Comparison of ENCODE assay signal across 13 cellular contexts in the genomic region with DNA sequence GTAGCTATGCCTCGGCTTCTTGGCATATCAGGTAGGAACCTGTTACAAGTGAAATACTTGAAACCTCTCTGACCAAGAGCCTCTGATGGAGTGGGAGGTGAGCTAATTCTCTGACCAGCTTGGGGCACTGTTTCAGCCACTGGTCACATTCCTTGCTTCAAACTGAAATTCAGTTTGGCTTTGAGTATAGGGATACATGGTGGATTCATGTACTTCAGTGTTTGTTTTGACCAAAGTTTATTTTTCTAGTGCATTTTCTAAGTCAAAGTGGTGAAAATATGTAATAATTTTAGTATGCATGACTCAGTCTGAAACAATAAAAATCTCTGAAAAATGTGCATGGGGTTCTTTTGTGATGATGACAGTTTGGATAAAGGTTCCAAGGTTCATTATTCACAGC. TPM values are rescaled to one million over a fixed set of nuclear protein-coding genes. Genes with fewer than 3 reads are reported as not detected.
DNase-seq lines count a peak whose midpoint lies in the region; ATAC-seq and TF ChIP-seq lines count a peak whose summit lies in the region.
"Had no signal": no experiment of that assay in that cellular context is flagged by ENCODE, and none has a peak within 500 bp of the region (broad histone marks: within the 10 kb centered on the region; RNA-seq: fewer than 3 reads in every experiment).

No MANE protein-coding gene starts in this region.

- peak overlapping the region in 6 of 8 donors; percentile 19 to 81 (median 67) for H3K27ac Mint-ChIP-seq in CD8-positive, alpha-beta memory T cell
- peak overlapping the region; percentile 60 for H3K27ac Mint-ChIP-seq in endodermal cell
- H3K27ac Mint-ChIP-seq: T-helper 2 cell treated with Interferon-gamma antibody and Interleukin-4, amounts not matched to agents 5 μg/mL and 100 μg/mL, for 36 hours had no signal

- no peak overlapping the region for H3K4me3 ChIP-seq in CD8-positive, alpha-beta memory T cell (ENCODE audit: low read length)
- H3K4me3 ChIP-seq in MG63, result no peak overlapping the region
- no peak overlapping the region for H3K4me3 ChIP-seq in endodermal cell (ENCODE audit: low read length)
- H3K4me3 ChIP-seq: HAP-1, prostate gland, uterus had no signal

- no peaks in the 10 kb centered on the region for H3K9me3 Mint-ChIP-seq in CD8-positive, alpha-beta memory T cell
- no peaks in the 10 kb centered on the region for H3K9me3 Mint-ChIP-seq in endodermal cell
- H3K9me3 Mint-ChIP-seq: T-helper 2 cell treated with Interferon-gamma antibody and Interleukin-4, amounts not matched to agents 5 μg/mL and 100 μg/mL, for 36 hours had no signal

- H3K9me3 ChIP-seq in CD8-positive, alpha-beta memory T cell (ENCODE audit: low read length), result no peaks in the 10 kb centered on the region
- no peaks in the 10 kb centered on the region for H3K9me3 ChIP-seq in MG63
- no peaks in the 10 kb centered on the region for H3K9me3 ChIP-seq in endodermal cell (ENCODE audit: control insufficient read depth, low read length)
- H3K9me3 ChIP-seq: HAP-1, prostate gland, uterus had no signal

- H3K27me3 Mint-ChIP-seq in CD8-positive, alpha-beta memory T cell, result no peaks in the 10 kb centered on the region
- no peaks in the 10 kb centered on the region for H3K27me3 Mint-ChIP-seq in endodermal cell (ENCODE audit: insufficient read depth)

- POLR2A ChIA-PET in CD8-positive, alpha-beta memory T cell (lab: Charles Lee), result interaction anchor here (0.6 kb wide), 1 partner anchor 39 kb away, joined by 3 read pairs; no protein-coding TSS in a partner anchor

- TF ChIP-seq CTCF in endodermal cell (conservative IDR thresholded peaks at IDR 0.05), result no peak

- peaks cover 8% of the 10 kb centered on the region for H3K4me1 ChIP-seq in CD8-positive, alpha-beta memory T cell (ENCODE audit: insufficient read depth, low read length)
- peaks cover 14% of the 10 kb centered on the region for H3K4me1 ChIP-seq in endodermal cell (ENCODE audit: control insufficient read depth, insufficient read depth, low read length)
- H3K4me1 ChIP-seq: HAP-1, prostate gland, uterus had no signal

- no peak overlapping the region for H3K4me3 Mint-ChIP-seq in CD8-positive, alpha-beta memory T cell
- H3K4me3 Mint-ChIP-seq in endodermal cell, result no peak overlapping the region
- H3K4me3 Mint-ChIP-seq: T-helper 2 cell treated with Interferon-gamma antibody and Interleukin-4, amounts not matched to agents 5 μg/mL and 100 μg/mL, for 36 hours had no signal

- CTCF ChIA-PET in CD8-positive, alpha-beta memory T cell (lab: Charles Lee), result no interaction called here

- H3K27me3 ChIP-seq in CD8-positive, alpha-beta memory T cell (ENCODE audit: insufficient read depth, low read length, poor library complexity, severe bottlenecking), result no peaks in the 10 kb centered on the region
- H3K27me3 ChIP-seq in MG63 (no peaks in the 10 kb centered on the region), endodermal cell (ENCODE audit: control insufficient read depth, insufficient read depth, low read length, poor library complexity, severe bottlenecking) (no peaks in the 10 kb centered on the region)
- H3K27me3 ChIP-seq: uterus had no signal

- peaks cover 55% of the 10 kb centered on the region for H3K36me3 ChIP-seq in CD8-positive, alpha-beta memory T cell (ENCODE audit: insufficient read depth, low read length)
- H3K36me3 ChIP-seq in MG63, result peaks cover 83% of the 10 kb centered on the region
- peaks cover 95% of the 10 kb centered on the region for H3K36me3 ChIP-seq in endodermal cell (ENCODE audit: control insufficient read depth, insufficient read depth, low read length)
- H3K36me3 ChIP-seq: uterus had no signal

- 96% methylated on average over 1 of the region's 1 CpG; no CpG with 5 or more reads in 1 of the 2 experiments for WGBS in endodermal cell (ENCODE audit: insufficient coverage in 1 of 2, insufficient read length in 1 of 2), 2 experiments

- DNase-seq in CD8-positive, alpha-beta memory T cell, result no peak
- DNase-seq in MG63 (peak; percentile 53), endodermal cell (no peak), non-pigmented ciliary epithelial cell (ENCODE audit: low read depth) (peak; percentile 50), midbrain (lab: John Stamatoyannopoulos, UW) (no peak), amygdala (lab: John Stamatoyannopoulos, UW) (no peak), T1000 (lab: John Stamatoyannopoulos, UW) (no peak)
- DNase-seq: NCI-H1092 treated with DMSO at 0.1 percent for 48 hours, uterus had no signal

- H3K36me3 Mint-ChIP-seq in CD8-positive, alpha-beta memory T cell, result peaks cover 6 to 91% (median 31%) of the 10 kb centered on the region in 3 donors
- H3K36me3 Mint-ChIP-seq in endodermal cell (ENCODE audit: low read depth), result peaks cover 70% of the 10 kb centered on the region

- no peak overlapping the region for H3K9ac ChIP-seq in endodermal cell (ENCODE audit: extremely low read depth, low read length, poor library complexity, severe bottlenecking)

- H3K4me1 Mint-ChIP-seq in CD8-positive, alpha-beta memory T cell, result peaks cover 31 to 70% (median 45%) of the 10 kb centered on the region in 3 donors
- H3K4me1 Mint-ChIP-seq in endodermal cell, result peaks cover 19% of the 10 kb centered on the region

- no peak for ATAC-seq in HG03280 (IDR thresholded peaks at IDR 0.05; ENCODE audit: unreplicated experiment)

- no peak overlapping the region for H3K27ac ChIP-seq in CD8-positive, alpha-beta memory T cell (ENCODE audit: low read depth, low read length)
- H3K27ac ChIP-seq in endodermal cell (ENCODE audit: low read depth, low read length), result no peak overlapping the region
- H3K27ac ChIP-seq: prostate gland had no signal

RNA-seq across cellular contexts. Expression of a gene that starts 18.6 kb away (rescaled TPM):
- 10 to 100 TPM; 29.3 to 31.6 TPM for total RNA-seq in CD8-positive, alpha-beta memory T cell
- 15.9 TPM for polyA plus RNA-seq in CD8-positive, alpha-beta memory T cell
- 5.8 and 12.9 TPM in 2 replicates for total RNA-seq in MG63 (2014; rRNA removed; shearing (Covaris generic); ENCODE audit: low replicate concordance)
- 10 to 100 TPM; 18.3 to 19.4 TPM for total RNA-seq in endodermal cell
- polyA plus RNA-seq in endodermal cell (2013, experiment 1 of 2), result 8.7 TPM
- 7.1 TPM for polyA plus RNA-seq in endodermal cell (2013, experiment 2 of 2)

RNA-seq across cellular contexts. Expression of a gene that starts 27.6 kb away (rescaled TPM):
- 10 to 100 TPM; 59.9 to 61.6 TPM for total RNA-seq in CD8-positive, alpha-beta memory T cell
- polyA plus RNA-seq in CD8-positive, alpha-beta memory T cell, result 204 TPM
- total RNA-seq in MG63 (2014; rRNA removed; shearing (Covaris generic); ENCODE audit: low replicate concordance), result 54.8 and 78.9 TPM in 2 replicates
- 10 to 100 TPM; 75.6 to 91.3 TPM for total RNA-seq in endodermal cell
- 60.3 TPM for polyA plus RNA-seq in endodermal cell (2013, experiment 1 of 2)
- 61.1 TPM for polyA plus RNA-seq in endodermal cell (2013, experiment 2 of 2)

Comparison
In these comparisons a context has a peak if more than half of its experiments do, and no peak if none do; other contexts are left out.
1. DNase-seq: peak in MG63 (single experiment) and non-pigmented ciliary epithelial cell (single experiment); none in CD8-positive, alpha-beta memory T cell (0 of 5), endodermal cell (single experiment), midbrain (single experiment), amygdala (0 of 56) and T1000 (single experiment).